In genomic region chr2:70897977-70898226, GRCh38 we compare ENCODE assay signal across 31 cellular contexts. TPM values are rescaled to one million over a fixed set of nuclear protein-coding genes. Genes with fewer than 3 reads are reported as not detected.
"Had no signal": no experiment of that assay in that cellular context is flagged by ENCODE, and none has a peak within 500 bp of the region (broad histone marks: within the 10 kb centered on the region; RNA-seq: fewer than 3 reads in every experiment).

No MANE protein-coding gene starts in this region.

- H3K4me3 ChIP-seq: left lung, lower lobe of right lung, sigmoid colon, upper lobe of left lung, vagina had no signal

- H3K36me3 Mint-ChIP-seq: activated CD4-positive, alpha-beta memory T cell treated with anti-CD3 and anti-CD28 coated beads for 36 hours; naive thymus-derived CD8-positive, alpha-beta T cell; stimulated activated effector memory CD8-positive, alpha-beta T cell treated with anti-CD3 and anti-CD28 coated beads, Interleukin-12 subunit alpha, Interleukin-12 subunit beta, amount 100 ng/mL, for 72 hours had no signal

- H3K9me3 ChIP-seq: esophagus muscularis mucosa, heart left ventricle, left lung, lower lobe of right lung, sigmoid colon, upper lobe of left lung, vagina had no signal

- DNase-seq: activated CD4-positive, alpha-beta memory T cell treated with anti-CD3 and anti-CD28 coated beads for 36 hours; activated CD4-positive, alpha-beta T cell treated with anti-CD3 and anti-CD28 coated beads, Interleukin-2, amount 10 ng/mL, durations not matched to agents 24 days and 14 days; activated CD8-positive, alpha-beta memory T cell treated with anti-CD3 and anti-CD28 coated beads, Interleukin-2, amount 50 U/mL, for 4 hours; activated gamma-delta T cell treated with Interleukin-2 at 50 U/mL for 16 hours; activated naive CD4-positive, alpha-beta T cell treated with anti-CD3 and anti-CD28 coated beads, Interleukin-2, amount 50 U/mL, for 16 hours; activated T-cell treated with anti-CD3 and anti-CD28 coated beads, Interleukin-2, amount 50 U/mL, for 24 hours; amniotic stem cell; caudate nucleus; foreskin keratinocyte; heart left ventricle; kidney glomerular epithelial cell; left lung; lower lobe of right lung; mesenchymal stem cell; naive thymus-derived CD8-positive, alpha-beta T cell; sigmoid colon; small intestine; stimulated activated CD4-positive, alpha-beta T cell treated with anti-CD3 and anti-CD28 coated beads, Interleukin-4, amount 100 ng/mL, for 24 hours; T-helper 9 cell; upper lobe of left lung; WERI-Rb-1 had no signal

- H3K9me3 Mint-ChIP-seq: activated CD4-positive, alpha-beta memory T cell treated with anti-CD3 and anti-CD28 coated beads for 36 hours; activated CD4-positive, alpha-beta T cell treated with anti-CD3 and anti-CD28 coated beads, Interleukin-2, amount 10 ng/mL, durations not matched to agents 24 days and 14 days; activated T-cell treated with anti-CD3 and anti-CD28 coated beads, Interleukin-2, amount 50 U/mL, for 24 hours; activated T-helper 17 cell treated with anti-CD3 and anti-CD28 coated beads, Interleukin-2, amount 50 U/mL, for 72 hours; dendritic cell treated with granulocyte-macrophage colony-stimulating factor and Interleukin-4, amounts not matched to agents 40 ng/mL and 50 ng/mL, for 4 days; naive thymus-derived CD8-positive, alpha-beta T cell; stimulated activated effector memory CD8-positive, alpha-beta T cell treated with anti-CD3 and anti-CD28 coated beads, Interleukin-12 subunit alpha, Interleukin-12 subunit beta, amount 100 ng/mL, for 72 hours; stimulated activated naive CD8-positive, alpha-beta T cell treated with anti-CD3 and anti-CD28 coated beads, Interleukin-15, Interleukin-2, amounts not matched to agents 100 ng/mL and 50 ng/mL, for 24 hours; T-helper 1 cell treated with Interleukin-12 subunit alpha and Interleukin-12 subunit beta and Interleukin-4 antibody, amounts not matched to agents 30 μg/mL and 1 μg/mL, for 36 hours had no signal

- H3K27ac ChIP-seq: esophagus muscularis mucosa, foreskin keratinocyte, left lung, lower lobe of right lung, sigmoid colon, upper lobe of left lung, vagina, WERI-Rb-1 had no signal

- ATAC-seq: activated CD4-positive, CD25-positive, alpha-beta regulatory T cell treated with anti-CD3 and anti-CD28 coated beads, Interleukin-2, amount 50 U/mL, for 24 hours; activated T-helper 17 cell treated with anti-CD3 and anti-CD28 coated beads, Interleukin-2, amount 50 U/mL, for 72 hours; foreskin keratinocyte; left lung; lower lobe of right lung; naive thymus-derived CD8-positive, alpha-beta T cell; stimulated activated effector memory CD8-positive, alpha-beta T cell treated with anti-CD3 and anti-CD28 coated beads, Interleukin-12 subunit alpha, Interleukin-12 subunit beta, amount 100 ng/mL, for 72 hours had no signal

- H3K4me3 Mint-ChIP-seq: activated CD4-positive, alpha-beta memory T cell treated with anti-CD3 and anti-CD28 coated beads for 36 hours; activated CD4-positive, alpha-beta T cell treated with anti-CD3 and anti-CD28 coated beads, Interleukin-2, amount 10 ng/mL, durations not matched to agents 24 days and 14 days; activated T-cell treated with anti-CD3 and anti-CD28 coated beads, Interleukin-2, amount 50 U/mL, for 24 hours; activated T-helper 17 cell treated with anti-CD3 and anti-CD28 coated beads, Interleukin-2, amount 50 U/mL, for 72 hours; dendritic cell treated with granulocyte-macrophage colony-stimulating factor and Interleukin-4, amounts not matched to agents 40 ng/mL and 50 ng/mL, for 4 days; stimulated activated effector memory CD8-positive, alpha-beta T cell treated with anti-CD3 and anti-CD28 coated beads, Interleukin-12 subunit alpha, Interleukin-12 subunit beta, amount 100 ng/mL, for 72 hours; stimulated activated naive CD8-positive, alpha-beta T cell treated with anti-CD3 and anti-CD28 coated beads, Interleukin-15, Interleukin-2, amounts not matched to agents 100 ng/mL and 50 ng/mL, for 24 hours; T-helper 1 cell treated with Interleukin-12 subunit alpha and Interleukin-12 subunit beta and Interleukin-4 antibody, amounts not matched to agents 30 μg/mL and 1 μg/mL, for 36 hours had no signal

- H3K27ac Mint-ChIP-seq: activated CD4-positive, alpha-beta memory T cell treated with anti-CD3 and anti-CD28 coated beads for 36 hours; activated CD4-positive, alpha-beta T cell treated with anti-CD3 and anti-CD28 coated beads, Interleukin-2, amount 10 ng/mL, durations not matched to agents 24 days and 14 days; activated T-cell treated with anti-CD3 and anti-CD28 coated beads, Interleukin-2, amount 50 U/mL, for 24 hours; activated T-helper 17 cell treated with anti-CD3 and anti-CD28 coated beads, Interleukin-2, amount 50 U/mL, for 72 hours; dendritic cell treated with granulocyte-macrophage colony-stimulating factor and Interleukin-4, amounts not matched to agents 40 ng/mL and 50 ng/mL, for 4 days; stimulated activated effector memory CD8-positive, alpha-beta T cell treated with anti-CD3 and anti-CD28 coated beads, Interleukin-12 subunit alpha, Interleukin-12 subunit beta, amount 100 ng/mL, for 72 hours; stimulated activated naive CD8-positive, alpha-beta T cell treated with anti-CD3 and anti-CD28 coated beads, Interleukin-15, Interleukin-2, amounts not matched to agents 100 ng/mL and 50 ng/mL, for 24 hours; T-helper 1 cell treated with Interleukin-12 subunit alpha and Interleukin-12 subunit beta and Interleukin-4 antibody, amounts not matched to agents 30 μg/mL and 1 μg/mL, for 36 hours had no signal

RNA-seq across cellular contexts. Expression of gene VAX2, which starts 2.5 kb away (rescaled TPM):
- total RNA-seq: activated CD4-positive, alpha-beta memory T cell treated with anti-CD3 and anti-CD28 coated beads for 36 hours; activated CD4-positive, alpha-beta T cell treated with anti-CD3 and anti-CD28 coated beads, Interleukin-2, amount 10 ng/mL, durations not matched to agents 24 days and 14 days; activated CD8-positive, alpha-beta memory T cell treated with anti-CD3 and anti-CD28 coated beads for 36 hours; activated T-helper 17 cell treated with anti-CD3 and anti-CD28 coated beads, Interleukin-2, amount 50 U/mL, for 72 hours; lower lobe of right lung; naive thymus-derived CD8-positive, alpha-beta T cell; vagina had no signal

RNA-seq across cellular contexts. Expression of gene ATP6V1B1, which starts 37.8 kb away (rescaled TPM):
- total RNA-seq: activated CD4-positive, alpha-beta memory T cell treated with anti-CD3 and anti-CD28 coated beads for 36 hours; activated CD4-positive, alpha-beta T cell treated with anti-CD3 and anti-CD28 coated beads, Interleukin-2, amount 10 ng/mL, durations not matched to agents 24 days and 14 days; activated CD8-positive, alpha-beta memory T cell treated with anti-CD3 and anti-CD28 coated beads for 36 hours; activated T-helper 17 cell treated with anti-CD3 and anti-CD28 coated beads, Interleukin-2, amount 50 U/mL, for 72 hours; foreskin keratinocyte; naive thymus-derived CD8-positive, alpha-beta T cell; subcutaneous adipose tissue; vagina had no signal
